ENCODE assay signal across 8 cellular contexts in genomic region chr5:66144799-66145390, GRCh38. TPM values are rescaled to one million over a fixed set of nuclear protein-coding genes. Genes with fewer than 3 reads are reported as not detected.
A peak's percentile ranks its signal among the peaks of the same experiment; 100 is the strongest.
DNase-seq lines count a peak whose midpoint lies in the region; ATAC-seq, FAIRE-seq and TF ChIP-seq lines count a peak whose summit lies in the region.

No MANE protein-coding gene starts in this region.

- H3K27ac ChIP-seq in SK-N-MC: peak overlapping the region; percentile 96

- peaks cover 39% of the 10 kb centered on the region for H3K36me3 ChIP-seq in SK-N-MC (ENCODE audit: insufficient read depth, low read length)

- no peak for FAIRE-seq in frontal cortex (lab: Jason Lieb, UNC)

- peak overlapping the region; percentile 86 for H3K4me3 ChIP-seq in GM12864 (ENCODE audit: low read depth, low read length)
- peak overlapping the region; percentile 97 for H3K4me3 ChIP-seq in SK-N-MC
- peak overlapping the region; percentile 92 for H3K4me3 ChIP-seq in epithelial cell of proximal tubule (ENCODE audit: low read depth, low read length)

- peak overlapping the region; percentile 100 for H3K27ac Mint-ChIP-seq in nephron

- H3K9me3 ChIP-seq in SK-N-MC (ENCODE audit: low read depth, low read length): no peaks in the 10 kb centered on the region; the same call in 1 of the 2 replicates

- H3K27me3 Mint-ChIP-seq in nephron (ENCODE audit: low read depth): no peaks in the 10 kb centered on the region

- TF ChIP-seq CTCF in GM12864 (IDR thresholded peaks at IDR 0.05; ENCODE audit: low read depth, low read length, missing control alignments) (no peak), epithelial cell of proximal tubule (conservative IDR thresholded peaks at IDR 0.05; ENCODE audit: low read depth, low read length) (no peak), nephron (IDR thresholded peaks at IDR 0.05; ENCODE audit: unreplicated experiment in 3 of 3) (no peak)

- H3K4me1 Mint-ChIP-seq in nephron: peaks cover 25% of the 10 kb centered on the region

- H3K9ac ChIP-seq in SK-N-MC (ENCODE audit: insufficient read length): peak overlapping the region; percentile 79

- no peaks in the 10 kb centered on the region for H3K9me3 Mint-ChIP-seq in nephron

- peak; percentile 42 for ATAC-seq in GM21515 (IDR thresholded peaks at IDR 0.05; ENCODE audit: unreplicated experiment)

- H3K36me3 Mint-ChIP-seq in nephron (ENCODE audit: low read depth): peaks cover 16% of the 10 kb centered on the region

- DNase-seq in GM12864 (ENCODE audit: low read depth) (peak; percentile 62), HS-27A (ENCODE audit: low read depth) (peak; percentile 39), SK-N-MC (ENCODE audit: low read depth, low spot score) (no peak), epithelial cell of proximal tubule (ENCODE audit: low read depth) (peak; percentile 19), frontal cortex (ENCODE audit: low spot score in 2 of 2) (no peak)
- DNase-seq in effector CD8-positive, alpha-beta T cell (lab: John Stamatoyannopoulos, UW): no peak

- peak overlapping the region; percentile 94 to 98 (median 95) for H3K4me3 Mint-ChIP-seq in nephron

RNA-seq across cellular contexts. Expression of gene SREK1, which starts 0.8 kb away (rescaled TPM):
- total RNA-seq in epithelial cell of proximal tubule (19.0 and 27.5 TPM in 2 replicates), frontal cortex (77.0 TPM)

Comparison
In these comparisons a context has a peak if more than half of its experiments do, and no peak if none do; other contexts are left out.
1. DNase-seq: peak in GM12864 (single experiment), HS-27A (single experiment) and epithelial cell of proximal tubule (single experiment); none in SK-N-MC (single experiment), effector CD8-positive, alpha-beta T cell (single experiment) and frontal cortex (0 of 2).
2. Peak in every context shown above with its lines, with median percentiles within 50 percentile points of each other: H3K4me3 ChIP-seq.